ENCODE assay signal across 8 cellular contexts in the genomic region with DNA sequence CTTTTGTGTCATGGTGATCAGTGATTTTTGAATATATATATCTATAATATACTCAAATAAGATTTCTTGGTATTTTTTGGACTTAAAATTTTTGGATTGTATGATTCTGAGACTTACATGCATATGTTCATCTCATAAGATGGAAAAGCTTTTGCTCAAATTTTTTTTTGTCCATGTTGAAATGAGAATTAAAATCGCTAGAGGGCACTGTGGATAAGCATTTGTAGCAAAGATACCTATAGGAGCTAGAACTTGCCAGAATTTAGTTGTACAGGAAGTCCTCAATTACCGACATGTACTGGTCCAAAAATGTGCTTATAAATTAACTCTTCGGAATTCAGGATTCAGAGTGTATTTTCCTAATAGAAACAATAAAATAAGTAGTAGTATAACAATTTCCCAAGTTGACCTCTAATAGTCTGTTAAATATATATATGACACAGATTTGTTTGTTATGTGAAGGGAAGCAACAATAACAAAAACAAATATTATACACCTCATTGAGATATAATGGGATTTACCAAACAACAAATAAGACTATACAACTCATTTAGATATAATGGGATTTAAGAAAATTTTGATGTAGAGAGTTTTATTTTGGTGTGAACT.
DNase-seq lines count a peak whose midpoint lies in the region; ATAC-seq, FAIRE-seq and TF ChIP-seq lines count a peak whose summit lies in the region.

No MANE protein-coding gene starts in this region.

- no peaks in the 10 kb centered on the region for H3K36me3 Mint-ChIP-seq in activated CD8-positive, alpha-beta memory T cell treated with anti-CD3 and anti-CD28 coated beads, Interleukin-2, amount 10 ng/mL, durations not matched to agents 7 days and 5 days
- H3K36me3 Mint-ChIP-seq in H9 (ENCODE audit: insufficient read depth in 1 of 3, low read depth in 3 of 3): peaks cover 0 to 3% (median 0%) of the 10 kb centered on the region in 3 experiments; a peak in 1 of 7 replicates

- H3K4me1 ChIP-seq in H9 (ENCODE audit: insufficient read depth, low read length): peaks cover 2% of the 10 kb centered on the region; the same call in 1 of the 2 replicates

- CTCF ChIA-PET in activated CD8-positive, alpha-beta memory T cell treated with anti-CD3 and anti-CD28 coated beads, Interleukin-2, amount 10 ng/mL, durations not matched to agents 7 days and 5 days (lab: Charles Lee): interaction anchor here (0.7 to 3.5 kb wide), 14 partner anchors 11 to 934 kb away, joined by 3 to 20 read pairs (median 4); no protein-coding TSS in a partner anchor

- TF ChIP-seq POLR2A in erythroblast (IDR thresholded peaks at IDR 0.05; ENCODE audit: low read length): no peak

- H3K79me2 ChIP-seq in H9 (ENCODE audit: insufficient read depth, low read length) (no peaks in the 10 kb centered on the region), neural cell (replicated peaks; ENCODE audit: insufficient read depth, low read length) (no peaks in the 10 kb centered on the region)

- no peak overlapping the region for H2BK120ac ChIP-seq in H9 (ENCODE audit: low read depth, low read length, poor library complexity, severe bottlenecking)

- no peaks in the 10 kb centered on the region for H3K4me1 Mint-ChIP-seq in activated CD8-positive, alpha-beta memory T cell treated with anti-CD3 and anti-CD28 coated beads, Interleukin-2, amount 10 ng/mL, durations not matched to agents 7 days and 5 days
- H3K4me1 Mint-ChIP-seq in H9: peaks cover 16 to 19% of the 10 kb centered on the region in 2 experiments

- H3F3A ChIP-seq in neural cell (ENCODE audit: insufficient read depth, low read length, poor library complexity, severe bottlenecking): no peaks in the 10 kb centered on the region

- peak; percentile 73 for FAIRE-seq in RCC 7860 (lab: Jason Lieb, UNC)

- H2BK15ac ChIP-seq in H9 (ENCODE audit: low read depth, low read length): no peak overlapping the region

- H4K91ac ChIP-seq in H9 (ENCODE audit: insufficient read length, low read depth, low read length): no peak overlapping the region

- H3K4me3 ChIP-seq in neural cell (ENCODE audit: low read length) (no peak overlapping the region), H7 (ENCODE audit: insufficient read depth, low read depth, low read length) (no peak overlapping the region)

- no peaks in the 10 kb centered on the region for H3K36me3 ChIP-seq in neural cell (ENCODE audit: insufficient read depth, low read length)
- H3K36me3 ChIP-seq in H7 (replicated peaks; ENCODE audit: control insufficient read depth, insufficient read depth, low read length): no peaks in the 10 kb centered on the region

- no peak overlapping the region for H2AFZ ChIP-seq in H9 (ENCODE audit: low read length)
- no peak overlapping the region for H2AFZ ChIP-seq in neural cell (ENCODE audit: low read depth, low read length)

- H3K9ac ChIP-seq in H9 (ENCODE audit: extremely low read depth, insufficient read length, low read length) (no peak overlapping the region), neural cell (ENCODE audit: low read length) (no peak overlapping the region)

- H4K5ac ChIP-seq in H9 (ENCODE audit: insufficient read length, low read depth, low read length): no peak overlapping the region

- no peak overlapping the region for H4K8ac ChIP-seq in H9 (replicated peaks; ENCODE audit: insufficient read length, low read depth, low read length)

- H3K27me3 Mint-ChIP-seq in activated CD8-positive, alpha-beta memory T cell treated with anti-CD3 and anti-CD28 coated beads, Interleukin-2, amount 10 ng/mL, durations not matched to agents 7 days and 5 days: no peaks in the 10 kb centered on the region
- no peaks in the 10 kb centered on the region for H3K27me3 Mint-ChIP-seq in H9 (ENCODE audit: low read depth)

- no peaks in the 10 kb centered on the region for H4K20me1 ChIP-seq in H9 (ENCODE audit: control insufficient read depth, insufficient read depth, insufficient read length)
- no peaks in the 10 kb centered on the region for H4K20me1 ChIP-seq in neural cell (ENCODE audit: insufficient read depth)

- no peak overlapping the region for H3T11ph ChIP-seq in H9 (ENCODE audit: low read length)

- H3K4me3 Mint-ChIP-seq in activated CD8-positive, alpha-beta memory T cell treated with anti-CD3 and anti-CD28 coated beads, Interleukin-2, amount 10 ng/mL, durations not matched to agents 7 days and 5 days: no peak overlapping the region
- H3K4me3 Mint-ChIP-seq in H9: no peak overlapping the region

- no peak overlapping the region for H3K23ac ChIP-seq in H9 (ENCODE audit: insufficient read length, low read depth, low read length)

- no peaks in the 10 kb centered on the region for H3K79me1 ChIP-seq in H9 (ENCODE audit: insufficient read depth, low read depth, low read length, poor library complexity, severe bottlenecking)

- H3K18ac ChIP-seq in H9 (ENCODE audit: insufficient read length, low read depth, low read length): no peak overlapping the region

- H2BK12ac ChIP-seq in H9 (ENCODE audit: insufficient read length, low read depth, low read length): no peak overlapping the region

- no peak overlapping the region for H2AK5ac ChIP-seq in H9 (ENCODE audit: insufficient read length, low read length)

- no peak for DNase-seq in activated CD8-positive, alpha-beta memory T cell treated with anti-CD3 and anti-CD28 coated beads, Interleukin-2, amount 10 ng/mL, durations not matched to agents 7 days and 5 days
- no peak for DNase-seq in activated CD8-positive, alpha-beta memory T cell treated with anti-CD3 and anti-CD28 coated beads, Interleukin-2, amount 50 U/mL, for 4 hours
- DNase-seq in H9: no peak
- peak; percentile 64 to 69 for DNase-seq in Kasumi-1 (lab: John Stamatoyannopoulos, UW)
- peak; percentile 45 for DNase-seq in RCC 7860 (ENCODE audit: low spot score)
- peak; percentile 41 to 55 for DNase-seq in erythroblast (lab: John Stamatoyannopoulos, UW)
- DNase-seq in H7: no peak

- peak; percentile 60 for ATAC-seq in activated CD8-positive, alpha-beta memory T cell treated with anti-CD3 and anti-CD28 coated beads, Interleukin-2, amount 10 ng/mL, durations not matched to agents 7 days and 5 days

- no peak overlapping the region for H3K14ac ChIP-seq in H9 (ENCODE audit: insufficient read depth, low read length)

- H3K27me3 ChIP-seq in H9 (ENCODE audit: insufficient read depth, low read length) (no peaks in the 10 kb centered on the region), neural cell (ENCODE audit: insufficient read depth, low read depth, low read length) (no peaks in the 10 kb centered on the region), H7 (ENCODE audit: control insufficient read depth, insufficient read depth, low read length) (no peaks in the 10 kb centered on the region)

- H3K9me3 Mint-ChIP-seq in activated CD8-positive, alpha-beta memory T cell treated with anti-CD3 and anti-CD28 coated beads, Interleukin-2, amount 10 ng/mL, durations not matched to agents 7 days and 5 days (ENCODE audit: low read depth): no peaks in the 10 kb centered on the region
- H3K9me3 Mint-ChIP-seq in H9: 0 out of 5 replicates have a peak, but pooled peaks cover 0 to 3% of the 10 kb centered on the region in 2 experiments

- TF ChIP-seq RAD21 in neural cell (conservative IDR thresholded peaks at IDR 0.05): peak; percentile 92

- WGBS in H9 (ENCODE audit: extremely low coverage, insufficient read length, low lambda C conversion rate): no CpG with 5 or more reads among the region's 3 CpGs

- TF ChIP-seq CTCF in H9 (conservative IDR thresholded peaks at IDR 0.05) (peak; percentile 79), neural cell (IDR thresholded peaks at IDR 0.05; ENCODE audit: poor library complexity, severe bottlenecking) (peak; percentile 81)

- H3K23me2 ChIP-seq in H9 (ENCODE audit: insufficient read length, low read depth, low read length, poor library complexity, severe bottlenecking): no peaks in the 10 kb centered on the region

- H3K4ac ChIP-seq in H9 (ENCODE audit: low read depth, low read length): no peak overlapping the region

- no peak overlapping the region for H3K27ac Mint-ChIP-seq in activated CD8-positive, alpha-beta memory T cell treated with anti-CD3 and anti-CD28 coated beads, Interleukin-2, amount 10 ng/mL, durations not matched to agents 7 days and 5 days
- no peak overlapping the region for H3K27ac Mint-ChIP-seq in H9

- no peak overlapping the region for H3K4me2 ChIP-seq in H9 (ENCODE audit: insufficient read depth, insufficient read length, low read length)
- H3K4me2 ChIP-seq in neural cell (ENCODE audit: low read length): no peak overlapping the region

- TF ChIP-seq EP300 in neural cell (conservative IDR thresholded peaks at IDR 0.05; ENCODE audit: poor library complexity, severe bottlenecking): no peak

- no peak overlapping the region for H2BK20ac ChIP-seq in H9 (ENCODE audit: low read depth, low read length, poor library complexity, severe bottlenecking)

- H3K9me2 ChIP-seq in neural cell (ENCODE audit: insufficient read depth, low read length): no peaks in the 10 kb centered on the region

- H3K9me3 ChIP-seq in H9 (ENCODE audit: control insufficient read depth, low read depth, low read length) (no peaks in the 10 kb centered on the region), neural cell (ENCODE audit: low read length) (no peaks in the 10 kb centered on the region)

- H3K27ac ChIP-seq in H9 (ENCODE audit: insufficient read length, low read depth, low read length) (no peak overlapping the region), neural cell (ENCODE audit: low read length) (no peak overlapping the region)

- no peak overlapping the region for H3K56ac ChIP-seq in H9 (ENCODE audit: insufficient read length, low read depth, low read length)

- H2BK5ac ChIP-seq in H9 (ENCODE audit: insufficient read length, low read length): no peak overlapping the region

Comparison
In these comparisons a context has a peak if more than half of its experiments do, and no peak if none do; other contexts are left out.
1. DNase-seq: peak in Kasumi-1 (2 of 2), RCC 7860 (single experiment) and erythroblast (2 of 2); none in activated CD8-positive, alpha-beta memory T cell treated with anti-CD3 and anti-CD28 coated beads, Interleukin-2, amount 10 ng/mL, durations not matched to agents 7 days and 5 days (single experiment), activated CD8-positive, alpha-beta memory T cell treated with anti-CD3 and anti-CD28 coated beads, Interleukin-2, amount 50 U/mL, for 4 hours (single experiment), H9 (single experiment) and H7 (single experiment).